In genomic region chr6:37628611-37629320, GRCh38 we compare ENCODE assay signal across 14 cellular contexts.
A peak's percentile ranks its signal among the peaks of the same experiment; 100 is the strongest.
DNase-seq lines count a peak whose midpoint lies in the region; ATAC-seq and TF ChIP-seq lines count a peak whose summit lies in the region.
"Had no signal": no experiment of that assay in that cellular context is flagged by ENCODE, and none has a peak within 500 bp of the region (broad histone marks: within the 10 kb centered on the region; RNA-seq: fewer than 3 reads in every experiment).

No MANE protein-coding gene starts in this region.

- peaks cover 5% of the 10 kb centered on the region for H3K4me1 Mint-ChIP-seq in neural crest cell

- TF ChIP-seq CTCF in choroid plexus epithelial cell (conservative IDR thresholded peaks at IDR 0.05; ENCODE audit: low read depth, low read length) (no peak), neural crest cell (conservative IDR thresholded peaks at IDR 0.05) (no peak)

- peak overlapping the region; percentile 64 for H3K27ac Mint-ChIP-seq in neural crest cell (ENCODE audit: unreplicated experiment)
- H3K27ac Mint-ChIP-seq: activated CD8-positive, alpha-beta T cell treated with anti-CD3 and anti-CD28 coated beads, Interleukin-2, amount 10 ng/mL, durations not matched to agents 7 days and 5 days; progenitor cell of endocrine pancreas had no signal

- no peak for ATAC-seq in HG02678 (IDR thresholded peaks at IDR 0.05; ENCODE audit: unreplicated experiment)
- ATAC-seq: activated CD8-positive, alpha-beta T cell treated with anti-CD3 and anti-CD28 coated beads, Interleukin-2, amount 10 ng/mL, durations not matched to agents 7 days and 5 days; esophagus mucosa; upper lobe of right lung had no signal

- no peaks in the 10 kb centered on the region for H3K9me3 Mint-ChIP-seq in neural crest cell
- H3K9me3 Mint-ChIP-seq: central memory CD8-positive, alpha-beta T cell had no signal

- DNase-seq in AG20443 (ENCODE audit: low spot score) (peak; percentile 45), NCI-H2227 treated with DMSO at 0.1 percent for 48 hours (lab: John Stamatoyannopoulos, UW) (peak; percentile 70), choroid plexus epithelial cell (ENCODE audit: low read depth) (peak; percentile 75), neural crest cell (ENCODE audit: low read depth, low spot score) (no peak), foreskin melanocyte (no peak), D341Med (ENCODE audit: low spot score) (no peak), DMS153 (lab: John Stamatoyannopoulos, UW) (no peak)
- DNase-seq: activated CD8-positive, alpha-beta T cell treated with anti-CD3 and anti-CD28 coated beads, Interleukin-2, amount 10 ng/mL, durations not matched to agents 7 days and 5 days; H7; upper lobe of right lung had no signal

- no peaks in the 10 kb centered on the region for H3K27me3 Mint-ChIP-seq in neural crest cell (ENCODE audit: low read depth)

- H3K4me3 Mint-ChIP-seq in neural crest cell = no peak overlapping the region
- H3K4me3 Mint-ChIP-seq: activated CD8-positive, alpha-beta T cell treated with anti-CD3 and anti-CD28 coated beads, Interleukin-2, amount 10 ng/mL, durations not matched to agents 7 days and 5 days; central memory CD8-positive, alpha-beta T cell had no signal

- no peaks in the 10 kb centered on the region for H3K36me3 Mint-ChIP-seq in neural crest cell (ENCODE audit: low read depth)

- no peak overlapping the region for H3K4me3 ChIP-seq in choroid plexus epithelial cell (ENCODE audit: low read depth, low read length)
- H3K4me3 ChIP-seq: upper lobe of right lung had no signal

Comparison
In these comparisons a context has a peak if more than half of its experiments do, and no peak if none do; other contexts are left out.
1. DNase-seq: peak in AG20443 (single experiment), NCI-H2227 treated with DMSO at 0.1 percent for 48 hours (single experiment) and choroid plexus epithelial cell (single experiment); none in neural crest cell (single experiment), foreskin melanocyte (single experiment), D341Med (single experiment) and DMS153 (single experiment).